In the genomic region with DNA sequence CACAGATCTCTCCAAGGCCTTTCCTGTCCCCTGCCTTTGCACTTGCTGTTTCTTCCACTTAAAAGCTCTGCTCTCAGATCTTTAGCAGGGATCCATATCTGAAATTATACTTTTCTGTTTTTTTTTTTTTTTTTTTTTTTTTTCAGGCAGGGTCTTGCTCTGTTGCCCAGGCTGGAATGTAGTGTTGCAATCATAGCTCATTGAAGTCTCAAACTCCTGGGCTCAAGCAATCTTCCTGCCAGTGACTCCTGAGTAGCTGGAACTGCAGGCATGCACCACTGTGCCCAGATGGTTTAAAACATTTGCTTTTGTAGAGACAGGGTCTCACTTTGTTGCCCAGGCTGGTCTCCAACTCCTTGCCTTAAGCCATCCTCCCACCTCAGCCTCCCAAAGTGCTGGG, we compare ENCODE assay signal across 1 cellular context.
TF ChIP-seq lines count a peak whose summit lies in the region.

No MANE protein-coding gene starts in this region.

TF ChIP-seq in HCT116, 20 proteins besides CTCF, POLR2A, EP300 and RAD21 (continued from another document):
- no peak for TF ChIP-seq TCF7L2 (IDR thresholded peaks at IDR 0.05; ENCODE audit: borderline replicate concordance, extremely low read depth, insufficient read depth, insufficient read length)
- TF ChIP-seq EZH2phosphoT487 (IDR thresholded peaks at IDR 0.05; ENCODE audit: borderline replicate concordance): no peak
- TF ChIP-seq ZNF274 (IDR thresholded peaks at IDR 0.05; ENCODE audit: low read depth, low read length): no peak
- TF ChIP-seq ZFX (IDR thresholded peaks at IDR 0.05): no peak
- no peak for TF ChIP-seq SRF (IDR thresholded peaks at IDR 0.05; ENCODE audit: low read depth)
- TF ChIP-seq EGR1 (IDR thresholded peaks at IDR 0.05; ENCODE audit: low read depth): no peak
- no peak for TF ChIP-seq SIN3A (IDR thresholded peaks at IDR 0.05; ENCODE audit: low read depth)
